Comparison of ENCODE assay signal across 18 cellular contexts in the genomic region with DNA sequence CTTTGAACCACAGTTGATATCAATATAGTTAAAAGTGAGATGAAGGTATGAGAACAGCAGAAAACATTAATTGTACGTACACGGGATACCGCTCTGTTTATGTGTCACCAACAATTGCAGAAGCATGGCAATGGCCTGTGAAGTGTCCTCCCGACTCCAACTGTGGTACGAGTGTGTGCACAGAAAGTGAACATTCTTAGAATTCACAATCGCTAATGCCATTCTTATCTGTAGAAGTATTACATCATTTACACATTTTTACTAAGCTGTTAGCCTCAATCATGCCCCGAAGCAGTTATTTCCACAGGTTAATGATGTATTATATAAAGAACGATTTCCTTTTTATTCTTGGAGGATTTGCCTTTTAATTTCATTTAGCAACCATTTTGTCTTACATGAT.
DNase-seq lines count a peak whose midpoint lies in the region; ATAC-seq, FAIRE-seq and TF ChIP-seq lines count a peak whose summit lies in the region.
"Had no signal": no experiment of that assay in that cellular context is flagged by ENCODE, and none has a peak within 500 bp of the region (broad histone marks: within the 10 kb centered on the region; RNA-seq: fewer than 3 reads in every experiment).

No MANE protein-coding gene starts in this region.

- 28% methylated on average over 8 of the region's 8 CpGs for WGBS in A549 (ENCODE audit: missing lambda C conversion rate)
- 40 to 41% methylated on average over 8 of the region's 8 CpGs for WGBS in body of pancreas, 2 donors
- no CpG with 5 or more reads among the region's 8 CpGs for WGBS in mesendoderm (ENCODE audit: extremely low coverage, insufficient coverage, low lambda C conversion rate)

- no peak overlapping the region for H3K56ac ChIP-seq in mesendoderm (ENCODE audit: low read length)

- TF ChIP-seq EP300 in A549 (IDR thresholded peaks at IDR 0.05): no peak

- H3K23ac ChIP-seq in mesendoderm (ENCODE audit: low read length): no peak overlapping the region

- H3K4me3 Mint-ChIP-seq in progenitor cell of endocrine pancreas (ENCODE audit: low read depth): no peak overlapping the region

- CTCF ChIA-PET in A549 (lab: Yijun Ruan, JAX): interaction anchor here (1.0 kb wide), 1 partner anchor 150 kb away, joined by 3 read pairs; no protein-coding TSS in a partner anchor

- H2BK5ac ChIP-seq in mesendoderm (ENCODE audit: low read length): no peak overlapping the region

- H3K9me3 ChIP-seq in A549 (no peaks in the 10 kb centered on the region), body of pancreas (no peaks in the 10 kb centered on the region)
- H3K9me3 ChIP-seq: BLaER1 treated with 17β-estradiol and CSF1 and Interleukin-3, amounts not matched to agents 10 nM and 100 nM; HAP-1 had no signal

- no peak for TF ChIP-seq RAD21 in A549 (conservative IDR thresholded peaks at IDR 0.05 in 1 of 2, IDR thresholded peaks at IDR 0.05 in 1 of 2)

- H3K79me1 ChIP-seq in mesendoderm (ENCODE audit: low read length): no peaks in the 10 kb centered on the region

- H2BK15ac ChIP-seq in mesendoderm (replicated peaks; ENCODE audit: low read depth): no peak overlapping the region

- H3K27me3 ChIP-seq in body of pancreas (no peaks in the 10 kb centered on the region), mesendoderm (ENCODE audit: insufficient read depth, low read length, poor library complexity) (no peaks in the 10 kb centered on the region)
- H3K27me3 ChIP-seq: BLaER1 treated with 17β-estradiol and CSF1 and Interleukin-3, amounts not matched to agents 10 nM and 100 nM had no signal

- peaks cover 47% of the 10 kb centered on the region for H3K4me1 Mint-ChIP-seq in progenitor cell of endocrine pancreas (ENCODE audit: low read depth)

- H3K9ac ChIP-seq in mesendoderm (ENCODE audit: low read length): no peak overlapping the region
- H3K9ac ChIP-seq: BLaER1 treated with 17β-estradiol and CSF1 and Interleukin-3, amounts not matched to agents 10 nM and 100 nM had no signal

- no peaks in the 10 kb centered on the region for H3K36me3 Mint-ChIP-seq in progenitor cell of endocrine pancreas (ENCODE audit: insufficient read depth)

- H3K27ac ChIP-seq in A549 (peak overlapping the region; percentile 80 to 87), body of pancreas (peak overlapping the region in 2 of 4 donors; percentile 69 to 82), mesendoderm (ENCODE audit: low read depth, low read length) (no peak overlapping the region)
- H3K27ac ChIP-seq: BLaER1 treated with 17β-estradiol and CSF1 and Interleukin-3, amounts not matched to agents 10 nM and 100 nM; HL-60 had no signal

- no peak for ATAC-seq in A549
- ATAC-seq in body of pancreas: peak; percentile 31
- ATAC-seq: GM12878 had no signal

- H3K4me2 ChIP-seq in A549 (peak overlapping the region; percentile 87), mesendoderm (ENCODE audit: low read length) (no peak overlapping the region)
- H3K4me2 ChIP-seq: BLaER1 treated with 17β-estradiol and CSF1 and Interleukin-3, amounts not matched to agents 10 nM and 100 nM had no signal

- POLR2A ChIA-PET in A549 (lab: Yijun Ruan, JAX): no interaction called here

- DNase-seq in A549 (ENCODE audit: low read depth in 1 of 2, low spot score in 1 of 2) (peak in 1 of 2 experiments; percentile 24), NCI-H460 (ENCODE audit: extremely low read depth, low read depth) (peak; percentile 51), body of pancreas (no peak), progenitor cell of endocrine pancreas (ENCODE audit: low spot score, unreplicated experiment) (no peak), NCI-H146 treated with DMSO at 0.1 percent for 48 hours (lab: John Stamatoyannopoulos, UW; ENCODE audit: unreplicated experiment) (no peak), mesendoderm (no peak), H4 (ENCODE audit: low spot score) (no peak)
- DNase-seq in activated CD4-positive, alpha-beta T cell treated with anti-CD3 and anti-CD28 coated beads, Interleukin-2, amount 50 U/mL, for 4 hours: no peak
- DNase-seq: DMS 273 treated with DMSO at 0.1 percent for 48 hours, GDM1, NCI-H187 treated with DMSO at 0.1 percent for 48 hours, NCI-H510A, NCI-H82, SHP77 treated with DMSO at 0.1 percent for 48 hours had no signal

- peak overlapping the region; percentile 94 for H3K27ac Mint-ChIP-seq in progenitor cell of endocrine pancreas

- no peak overlapping the region for H4K5ac ChIP-seq in mesendoderm (ENCODE audit: low read length)

- H3K9me3 Mint-ChIP-seq in progenitor cell of endocrine pancreas (ENCODE audit: low read depth): no peaks in the 10 kb centered on the region

- H3K27me3 Mint-ChIP-seq in progenitor cell of endocrine pancreas: no peaks in the 10 kb centered on the region

- no peak for FAIRE-seq in A549 (lab: Jason Lieb, UNC)
- FAIRE-seq: GM12878 had no signal

- peak overlapping the region; percentile 25; the same call in 1 of the 3 replicates for H3K4me3 ChIP-seq in A549
- H3K4me3 ChIP-seq in body of pancreas: no peak overlapping the region
- H3K4me3 ChIP-seq in mesendoderm (ENCODE audit: low read length): no peak overlapping the region
- H3K4me3 ChIP-seq: BLaER1 treated with 17β-estradiol and CSF1 and Interleukin-3, amounts not matched to agents 10 nM and 100 nM; GM12878 had no signal

- H3K36me3 ChIP-seq in body of pancreas (replicated peaks in 1 of 2; ENCODE audit: insufficient read depth in 1 of 2, low read depth in 2 of 2) (no peaks in the 10 kb centered on the region), mesendoderm (ENCODE audit: control insufficient read depth, insufficient read depth, low read length) (no peaks in the 10 kb centered on the region)
- H3K36me3 ChIP-seq: BLaER1 treated with 17β-estradiol and CSF1 and Interleukin-3, amounts not matched to agents 10 nM and 100 nM; HAP-1 had no signal

- H2BK120ac ChIP-seq in mesendoderm (ENCODE audit: low read depth, low read length): no peak overlapping the region

- no peak overlapping the region for H3K4ac ChIP-seq in mesendoderm (ENCODE audit: low read depth, low read length)

- no peak overlapping the region for H4K8ac ChIP-seq in mesendoderm (ENCODE audit: low read depth, low read length)

- TF ChIP-seq POLR2A in A549 (IDR thresholded peaks at IDR 0.05; ENCODE audit: low read length) (no peak), body of pancreas (IDR thresholded peaks at IDR 0.05) (no peak)

- no peak overlapping the region for H3K18ac ChIP-seq in mesendoderm (ENCODE audit: low read length)

- H3K79me2 ChIP-seq in mesendoderm (ENCODE audit: control insufficient read depth, insufficient read depth, low read length): no peaks in the 10 kb centered on the region

- intact Hi-C loops in body of pancreas (cut with DNase I): no loop called here

- H3K4me1 ChIP-seq in A549: peaks cover 27% of the 10 kb centered on the region
- no peaks in the 10 kb centered on the region for H3K4me1 ChIP-seq in body of pancreas
- no peaks in the 10 kb centered on the region for H3K4me1 ChIP-seq in mesendoderm (ENCODE audit: control insufficient read depth, low read depth, low read length)

- no peak for TF ChIP-seq CTCF in A549 (IDR thresholded peaks at IDR 0.05)
- TF ChIP-seq CTCF in body of pancreas (IDR thresholded peaks at IDR 0.05): no peak
- TF ChIP-seq CTCF in progenitor cell of endocrine pancreas (IDR thresholded peaks at IDR 0.05; ENCODE audit: unreplicated experiment): no peak

- no peak overlapping the region for H2AK5ac ChIP-seq in mesendoderm (ENCODE audit: low read length)

TF ChIP-seq in A549, 52 proteins besides CTCF, POLR2A, EP300 and RAD21:
- TF ChIP-seq CEBPB (IDR thresholded peaks at IDR 0.05) (peak in 1 of 2 experiments; percentile 44; a peak in 1 of 4 replicates), EHMT2 (IDR thresholded peaks at IDR 0.05; ENCODE audit: low read depth) (no peak)
- TF ChIP-seq, protein P1, sequence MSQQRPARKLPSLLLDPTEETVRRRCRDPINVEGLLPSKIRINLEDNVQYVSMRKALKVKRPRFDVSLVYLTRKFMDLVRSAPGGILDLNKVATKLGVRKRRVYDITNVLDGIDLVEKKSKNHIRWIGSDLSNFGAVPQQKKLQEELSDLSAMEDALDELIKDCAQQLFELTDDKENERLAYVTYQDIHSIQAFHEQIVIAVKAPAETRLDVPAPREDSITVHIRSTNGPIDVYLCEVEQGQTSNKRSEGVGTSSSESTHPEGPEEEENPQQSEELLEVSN (IDR thresholded peaks at IDR 0.05; ENCODE audit: borderline replicate concordance, low read depth): no peak; the same call in 1 of the 2 replicates
- TF ChIP-seq, protein P2, sequence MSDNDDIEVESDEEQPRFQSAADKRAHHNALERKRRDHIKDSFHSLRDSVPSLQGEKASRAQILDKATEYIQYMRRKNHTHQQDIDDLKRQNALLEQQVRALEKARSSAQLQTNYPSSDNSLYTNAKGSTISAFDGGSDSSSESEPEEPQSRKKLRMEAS (IDR thresholded peaks at IDR 0.05): 0 out of 2 replicates have a peak, but pooled peaks have one; percentile 16
